1 cellular context compared by ENCODE assay signal in genomic region chrX:39772057-39772832, GRCh38.
TF ChIP-seq lines count a peak whose summit lies in the region.

No MANE protein-coding gene starts in this region.

TF ChIP-seq in HepG2, 621 proteins besides CTCF, POLR2A, EP300 and RAD21 (continued from another document and continues in another):
- TF ChIP-seq AHDC1 (CRISPR knock-in tag; IDR thresholded peaks at IDR 0.05; ENCODE audit: borderline replicate concordance) (no peak), KAT8 (CRISPR knock-in tag; IDR thresholded peaks at IDR 0.05) (0 out of 2 replicates have a peak, but pooled peaks have one; percentile 13), ZNF407 (CRISPR knock-in tag; IDR thresholded peaks at IDR 0.05; ENCODE audit: not compliant biosample characterization) (no peak), ZNF143 (CRISPR knock-in tag; IDR thresholded peaks at IDR 0.05) (no peak), ZXDC (CRISPR knock-in tag; IDR thresholded peaks at IDR 0.05) (no peak), ZNF274 (CRISPR knock-in tag; IDR thresholded peaks at IDR 0.05) (no peak), EHMT2 (IDR thresholded peaks at IDR 0.05; ENCODE audit: borderline replicate concordance, low read depth, low read length) (no peak), PBX2 (CRISPR knock-in tag; IDR thresholded peaks at IDR 0.05) (no peak), TOE1 (CRISPR knock-in tag; IDR thresholded peaks at IDR 0.05) (no peak), DRAP1 (CRISPR knock-in tag; IDR thresholded peaks at IDR 0.05) (no peak), GATAD2A (CRISPR knock-in tag; IDR thresholded peaks at IDR 0.05) (peak; percentile 64; the same call in 1 of the 2 replicates), ZFP1 (CRISPR knock-in tag; IDR thresholded peaks at IDR 0.05) (no peak), MYC (CRISPR knock-in tag; IDR thresholded peaks at IDR 0.05; ENCODE audit: borderline replicate concordance) (no peak; the same call in 1 of the 2 replicates), USF2 (IDR thresholded peaks at IDR 0.05; ENCODE audit: low read depth, low read length) (0 out of 2 replicates have a peak, but pooled peaks have one; percentile 50), USF2 (CRISPR knock-in tag; IDR thresholded peaks at IDR 0.05; ENCODE audit: borderline replicate concordance) (peak; percentile 70; the same call in 1 of the 2 replicates), HES4 (CRISPR knock-in tag; IDR thresholded peaks at IDR 0.05; ENCODE audit: borderline replicate concordance) (no peak), MNT (IDR thresholded peaks at IDR 0.05) (no peak), GATA4 (IDR thresholded peaks at IDR 0.05; ENCODE audit: borderline replicate concordance, low read depth) (0 out of 2 replicates have a peak, but pooled peaks have one; percentile 30), NCOA2 (CRISPR knock-in tag; IDR thresholded peaks at IDR 0.05) (peak; percentile 77), ZNF574 (CRISPR knock-in tag; IDR thresholded peaks at IDR 0.05) (no peak), ARID3A (IDR thresholded peaks at IDR 0.05; ENCODE audit: low read depth, low read length) (no peak), ZNF614 (CRISPR knock-in tag; IDR thresholded peaks at IDR 0.05; ENCODE audit: borderline replicate concordance) (0 out of 2 replicates have a peak, but pooled peaks have one; percentile 48)
